11 cellular contexts compared by ENCODE assay signal in the genomic region with DNA sequence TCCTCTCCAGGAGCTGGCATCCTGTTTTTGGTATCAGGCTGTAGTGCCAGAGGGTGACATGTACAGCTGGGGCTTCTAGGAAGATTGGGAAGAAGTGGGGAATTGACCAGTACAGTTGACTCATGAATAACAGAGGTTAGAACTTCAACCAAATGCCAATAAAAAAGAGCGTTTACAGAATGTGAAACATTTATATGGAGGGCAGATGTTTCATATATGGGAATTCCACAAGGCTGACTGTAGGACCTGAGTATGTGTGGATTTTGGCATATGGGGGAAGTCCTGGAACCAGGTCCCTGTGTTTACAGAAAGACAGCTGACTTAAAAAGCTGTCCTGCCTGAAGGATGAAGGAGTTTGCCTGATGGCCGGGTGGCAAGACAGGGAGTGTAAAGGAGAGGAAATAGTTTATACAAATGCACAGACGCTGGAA. TPM values are rescaled to one million over a fixed set of nuclear protein-coding genes. Genes with fewer than 3 reads are reported as not detected.
DNase-seq lines count a peak whose midpoint lies in the region; ATAC-seq and TF ChIP-seq lines count a peak whose summit lies in the region.
"Had no signal": no experiment of that assay in that cellular context is flagged by ENCODE, and none has a peak within 500 bp of the region (broad histone marks: within the 10 kb centered on the region; RNA-seq: fewer than 3 reads in every experiment).

No MANE protein-coding gene starts in this region.

- intact Hi-C loops in cardiac septum (cut with DNase I) (no loop called here), upper lobe of right lung (cut with DNase I) (no loop called here)

- no peak for DNase-seq in right atrium auricular region (ENCODE audit: low spot score)
- DNase-seq in cardiac septum (ENCODE audit: low spot score): no peak
- DNase-seq in T-helper 17 cell: no peak
- peak; percentile 90 for DNase-seq in fibroblast of peridontal ligament (ENCODE audit: extremely low read depth)
- DNase-seq in upper lobe of right lung: no peak
- DNase-seq in NCI-H2196 treated with DMSO at 0.1 percent for 48 hours (lab: John Stamatoyannopoulos, UW; ENCODE audit: unreplicated experiment): no peak
- DNase-seq in DMS53 (lab: John Stamatoyannopoulos, UW): no peak
- DNase-seq: activated B cell treated with CpG ODN at 0.5 μM for 24 hours; stimulated activated CD4-positive, alpha-beta T cell treated with anti-CD3 and anti-CD28 coated beads, Interleukin-12 subunit alpha, Interleukin-12 subunit beta, amount 100 ng/mL, for 4 hours had no signal

- peak overlapping the region; percentile 75 for H3K27ac Mint-ChIP-seq in T-helper 17 cell

- peaks cover 34% of the 10 kb centered on the region for H3K36me3 ChIP-seq in right atrium auricular region
- peaks cover 37% of the 10 kb centered on the region for H3K36me3 ChIP-seq in upper lobe of right lung

- ATAC-seq in T-helper 17 cell: no peak
- no peak for ATAC-seq in upper lobe of right lung
- ATAC-seq in HG03097 (IDR thresholded peaks at IDR 0.05; ENCODE audit: low FRiP score, unreplicated experiment): no peak

- no peaks in the 10 kb centered on the region for H3K27me3 Mint-ChIP-seq in T-helper 17 cell
- H3K27me3 Mint-ChIP-seq: activated B cell treated with CpG ODN at 0.5 μM for 24 hours had no signal

- no peak overlapping the region for H3K4me3 Mint-ChIP-seq in T-helper 17 cell
- H3K4me3 Mint-ChIP-seq: activated B cell treated with CpG ODN at 0.5 μM for 24 hours had no signal

- peaks cover 15% of the 10 kb centered on the region for H3K36me3 Mint-ChIP-seq in T-helper 17 cell (ENCODE audit: low read depth)

- no peak for TF ChIP-seq CTCF in right atrium auricular region (IDR thresholded peaks at IDR 0.05)
- no peak for TF ChIP-seq CTCF in upper lobe of right lung (IDR thresholded peaks at IDR 0.05)

- no peak overlapping the region for H3K4me3 ChIP-seq in right atrium auricular region
- H3K4me3 ChIP-seq in upper lobe of right lung: no peak overlapping the region
- H3K4me3 ChIP-seq: ascending aorta had no signal

- H3K27me3 ChIP-seq in right atrium auricular region (no peaks in the 10 kb centered on the region), upper lobe of right lung (no peaks in the 10 kb centered on the region)
- H3K27me3 ChIP-seq: ascending aorta had no signal

- H3K9me3 ChIP-seq in right atrium auricular region: no peaks in the 10 kb centered on the region
- H3K9me3 ChIP-seq in T-helper 17 cell (ENCODE audit: control insufficient read depth, low read length, poor library complexity, severe bottlenecking): no peaks in the 10 kb centered on the region
- H3K9me3 ChIP-seq in upper lobe of right lung: no peaks in the 10 kb centered on the region
- H3K9me3 ChIP-seq: ascending aorta had no signal

- peaks cover 35% of the 10 kb centered on the region for H3K4me1 Mint-ChIP-seq in T-helper 17 cell

- H3K4me1 ChIP-seq in right atrium auricular region (peaks cover 0 to 53% of the 10 kb centered on the region in 2 donors), upper lobe of right lung (peaks cover 27% of the 10 kb centered on the region)

- peak overlapping the region; percentile 17 to 63 for H3K27ac ChIP-seq in right atrium auricular region
- peak overlapping the region; percentile 0 for H3K27ac ChIP-seq in upper lobe of right lung
- H3K27ac ChIP-seq: ascending aorta had no signal

RNA-seq across cellular contexts. Expression of a gene that starts 5.2 kb away (rescaled TPM):
- 10 to 100 TPM; 13.9 to 19.6 TPM for total RNA-seq in right atrium auricular region
- 11.2 TPM for total RNA-seq in cardiac septum
- 10 to 100 TPM; 10.2 to 12.1 TPM for total RNA-seq in T-helper 17 cell
- total RNA-seq in upper lobe of right lung: 17.8 TPM

RNA-seq across cellular contexts. Expression of a gene that starts 38.1 kb away (rescaled TPM):
- 10 to 100 TPM; 14.1 to 20.7 TPM for total RNA-seq in right atrium auricular region
- total RNA-seq in cardiac septum: 28.8 TPM
- total RNA-seq in T-helper 17 cell: 10 to 100 TPM; 33.2 to 52.4 TPM
- 35.6 TPM for total RNA-seq in upper lobe of right lung
